7 cellular contexts compared by ENCODE assay signal in genomic region chr14:64540208-64541202, GRCh38. TPM values are rescaled to one million over a fixed set of nuclear protein-coding genes. Genes with fewer than 3 reads are reported as not detected.
DNase-seq lines count a peak whose midpoint lies in the region; ATAC-seq and TF ChIP-seq lines count a peak whose summit lies in the region.

TSS of gene HSPA2 (plus strand) at chr14:64540741. CDS start at chr14:64540850, 109 bp downstream.

- no peaks in the 10 kb centered on the region for H3K27me3 ChIP-seq in colonic mucosa
- no peaks in the 10 kb centered on the region for H3K27me3 ChIP-seq in layer of hippocampus (ENCODE audit: control insufficient read depth, insufficient read depth, low read length)

- DNase-seq in NCI-H345 treated with DMSO at 0.1 percent for 48 hours (lab: John Stamatoyannopoulos, UW; ENCODE audit: unreplicated experiment) (peak; percentile 49), colonic mucosa (peak; percentile 99)
- peak; percentile 97 for DNase-seq in activated CD4-positive, alpha-beta T cell treated with anti-CD3 and anti-CD28 coated beads for 48 hours
- peak; percentile 90 to 94 for DNase-seq in stimulated activated CD4-positive, alpha-beta T cell treated with anti-CD3 and anti-CD28 coated beads, Interleukin-1b, Interleukin-23, amount 100 ng/mL, for 4 hours (ENCODE audit: low read depth in 2 of 2)

- intact Hi-C loops in colonic mucosa (cut with DNase I), result loop anchor here (2.0 kb wide), 1 partner anchor 96 kb away; no protein-coding TSS in a partner anchor

- TF ChIP-seq CTCF in colonic mucosa (IDR thresholded peaks at IDR 0.05), result peak; percentile 87

- H3K36me3 ChIP-seq in colonic mucosa, result no peaks in the 10 kb centered on the region

- H3K9me3 ChIP-seq in colonic mucosa, result no peaks in the 10 kb centered on the region

- ATAC-seq in GM18861 (IDR thresholded peaks at IDR 0.05; ENCODE audit: unreplicated experiment) (peak; percentile 92), HG03097 (IDR thresholded peaks at IDR 0.05; ENCODE audit: low FRiP score, unreplicated experiment) (peak; percentile 97)

- peak within 1 kb of the TSS; percentile 94 for H3K27ac ChIP-seq in colonic mucosa
- peak within 1 kb of the TSS; percentile 83 for H3K27ac ChIP-seq in layer of hippocampus (ENCODE audit: low read depth, low read length)

- peak within 1 kb of the TSS; percentile 65 for H3K4me3 ChIP-seq in colonic mucosa

- H3K9ac ChIP-seq in colonic mucosa (ENCODE audit: low read depth in 2 of 2, low read length in 2 of 2), result peak within 1 kb of the TSS; percentile 38 to 78

- H3K4me1 ChIP-seq in colonic mucosa, result no peaks in the 10 kb centered on the region

RNA-seq across cellular contexts. Expression of gene HSPA2, which starts in this region (rescaled TPM):
- total RNA-seq in colonic mucosa, result 10 to 100 TPM; 21.6 to 66.1 TPM

Comparison
In these comparisons a context has a peak if more than half of its experiments do, and no peak if none do; other contexts are left out.
1. Peak in every context shown above with its lines: DNase-seq, ATAC-seq, H3K4me3 ChIP-seq and H3K27ac ChIP-seq.
2. DNase-seq: peak in every context shown above with its lines; median percentile 99 in colonic mucosa; 97 in activated CD4-positive, alpha-beta T cell treated with anti-CD3 and anti-CD28 coated beads for 48 hours; 92 in stimulated activated CD4-positive, alpha-beta T cell treated with anti-CD3 and anti-CD28 coated beads, Interleukin-1b, Interleukin-23, amount 100 ng/mL, for 4 hours; 49 in NCI-H345 treated with DMSO at 0.1 percent for 48 hours.